In genomic region chr9:111913159-111913558, GRCh38 we compare ENCODE assay signal across 1 cellular context.
TF ChIP-seq lines count a peak whose summit lies in the region.

No MANE protein-coding gene starts in this region.

TF ChIP-seq in GM12878, 131 proteins besides CTCF, POLR2A, EP300 and RAD21:
- no peak for TF ChIP-seq POLR2AphosphoS2 (IDR thresholded peaks at IDR 0.05; ENCODE audit: low read depth, low read length)
- TF ChIP-seq NR2F1 (conservative IDR thresholded peaks at IDR 0.05) = no peak
- no peak for TF ChIP-seq E4F1 (IDR thresholded peaks at IDR 0.05; ENCODE audit: borderline replicate concordance, partially characterized antibody)
- TF ChIP-seq ZNF274 (IDR thresholded peaks at IDR 0.05; ENCODE audit: insufficient read depth, insufficient read length) = no peak
- no peak for TF ChIP-seq MXI1 (IDR thresholded peaks at IDR 0.05; ENCODE audit: low read depth, low read length)
- no peak for TF ChIP-seq MTA3 (IDR thresholded peaks at IDR 0.05; ENCODE audit: borderline replicate concordance, low read length)
- no peak for TF ChIP-seq CEBPZ (IDR thresholded peaks at IDR 0.05; ENCODE audit: low read depth, low read length)
- no peak for TF ChIP-seq PAX5 (IDR thresholded peaks at IDR 0.05; ENCODE audit: borderline replicate concordance, low read depth, low read length)
- TF ChIP-seq IRF3 (IDR thresholded peaks at IDR 0.05) = no peak
